In the genomic region with DNA sequence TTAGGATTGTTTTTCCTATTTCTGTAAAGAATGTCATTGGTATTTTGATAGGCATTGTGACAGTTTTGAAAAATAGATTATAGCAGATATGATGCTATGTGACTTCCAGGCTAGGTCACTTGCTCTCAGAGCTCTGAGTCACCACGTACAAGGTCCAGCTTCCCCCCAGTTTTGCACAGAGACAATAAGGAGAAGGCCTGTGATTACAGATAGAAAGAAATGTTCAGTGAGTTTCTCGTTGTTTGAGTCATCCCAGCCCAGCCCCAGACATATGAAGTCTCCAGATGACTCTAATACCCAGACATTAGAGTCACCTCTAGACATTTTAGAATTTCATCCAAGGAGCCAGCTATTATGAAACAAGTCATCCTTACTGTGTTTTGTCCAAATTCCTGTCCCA, we compare ENCODE assay signal across 12 cellular contexts. TPM values are rescaled to one million over a fixed set of nuclear protein-coding genes. Genes with fewer than 3 reads are reported as not detected.
DNase-seq lines count a peak whose midpoint lies in the region; TF ChIP-seq lines count a peak whose summit lies in the region.
"Had no signal": no experiment of that assay in that cellular context is flagged by ENCODE, and none has a peak within 500 bp of the region (broad histone marks: within the 10 kb centered on the region; RNA-seq: fewer than 3 reads in every experiment).

No MANE protein-coding gene starts in this region.

- H3K9ac ChIP-seq in smooth muscle cell (ENCODE audit: low read depth), result no peak overlapping the region

- H3K79me2 ChIP-seq in smooth muscle cell (ENCODE audit: low read depth), result no peaks in the 10 kb centered on the region

- no peaks in the 10 kb centered on the region for H3F3A ChIP-seq in smooth muscle cell (ENCODE audit: low read depth)

- no peak overlapping the region for H2AFZ ChIP-seq in smooth muscle cell (ENCODE audit: low read depth)

- TF ChIP-seq CTCF in fibroblast of mammary gland (conservative IDR thresholded peaks at IDR 0.05; ENCODE audit: control insufficient read depth, insufficient read depth, low read depth, low read length) (no peak), smooth muscle cell (IDR thresholded peaks at IDR 0.05; ENCODE audit: borderline replicate concordance, insufficient read depth, poor library complexity, severe bottlenecking) (no peak)

- H3K9me3 ChIP-seq in smooth muscle cell (replicated peaks; ENCODE audit: low read depth), result no peaks in the 10 kb centered on the region
- H3K9me3 ChIP-seq: mucosa of descending colon, pancreas, suprapubic skin had no signal

- no peaks in the 10 kb centered on the region for H3K36me3 ChIP-seq in smooth muscle cell (ENCODE audit: low read depth)
- H3K36me3 ChIP-seq: pancreas, suprapubic skin had no signal

- no peak overlapping the region for H3K4me2 ChIP-seq in smooth muscle cell
- H3K4me2 ChIP-seq: GM23338 had no signal

- 28% methylated on average over 2 of the region's 2 CpGs for WGBS in smooth muscle cell (ENCODE audit: low lambda C conversion rate)

- H3K27me3 ChIP-seq in smooth muscle cell (ENCODE audit: low read depth), result no peaks in the 10 kb centered on the region
- H3K27me3 ChIP-seq: suprapubic skin had no signal

- DNase-seq in ELR (ENCODE audit: low read depth) (peak; percentile 58), RKO (ENCODE audit: low spot score) (peak; percentile 29), fibroblast of mammary gland (ENCODE audit: low read depth) (peak; percentile 57), smooth muscle cell (lab: John Stamatoyannopoulos, UW; ENCODE audit: unreplicated experiment) (no peak), SW480 (ENCODE audit: low spot score) (no peak), NCI-H446 treated with DMSO at 0.1 percent for 48 hours (lab: John Stamatoyannopoulos, UW) (no peak), NCI-H226 (no peak)
- DNase-seq: effector CD4-positive, alpha-beta T cell; mucosa of descending colon; pancreas had no signal

- H3K27ac ChIP-seq in smooth muscle cell (ENCODE audit: low read depth), result peak overlapping the region; percentile 83
- H3K27ac ChIP-seq: pancreas, suprapubic skin had no signal

- no peaks in the 10 kb centered on the region for H4K20me1 ChIP-seq in smooth muscle cell (ENCODE audit: low read depth)

- H3K4me3 ChIP-seq in fibroblast of mammary gland (ENCODE audit: control insufficient read depth, low read depth, low read length) (no peak overlapping the region), smooth muscle cell (no peak overlapping the region)
- H3K4me3 ChIP-seq: GM23338, mucosa of descending colon, pancreas, suprapubic skin had no signal

- peaks cover 6% of the 10 kb centered on the region for H3K4me1 ChIP-seq in smooth muscle cell (ENCODE audit: low read depth)
- H3K4me1 ChIP-seq: pancreas, suprapubic skin had no signal

RNA-seq across cellular contexts. Expression of gene MFAP3L, which starts 57.2 kb away (rescaled TPM):
- total RNA-seq in smooth muscle cell, result 21.1 and 27.4 TPM in 2 replicates
- 2.0 and 6.3 TPM in 2 replicates for polyA plus RNA-seq in smooth muscle cell

Comparison
In these comparisons a context has a peak if more than half of its experiments do, and no peak if none do; other contexts are left out.
1. DNase-seq: peak in ELR (single experiment), RKO (single experiment) and fibroblast of mammary gland (single experiment); none in smooth muscle cell (single experiment), SW480 (single experiment), NCI-H446 treated with DMSO at 0.1 percent for 48 hours (single experiment) and NCI-H226 (single experiment).